In the genomic region with DNA sequence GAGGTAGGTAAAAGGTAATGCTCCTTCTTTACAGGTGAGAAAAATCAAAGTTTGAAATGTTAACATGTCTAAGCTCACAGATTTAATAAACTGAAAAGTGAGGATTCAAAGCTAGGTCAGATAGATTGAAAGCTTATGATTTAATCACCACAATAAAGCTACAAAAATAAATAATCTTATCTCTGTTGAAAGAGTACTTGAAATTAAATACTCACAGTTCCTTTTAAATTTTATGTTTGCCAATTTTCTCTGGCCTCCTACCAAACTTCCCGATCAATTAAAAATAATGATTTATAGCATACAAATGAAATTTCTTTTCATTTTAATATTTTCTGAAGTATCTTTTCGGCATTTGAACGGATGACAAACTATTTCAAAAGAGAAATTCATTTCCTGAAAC, we compare ENCODE assay signal across 27 cellular contexts.
"Had no signal": no experiment of that assay in that cellular context is flagged by ENCODE, and none has a peak within 500 bp of the region (broad histone marks: within the 10 kb centered on the region; RNA-seq: fewer than 3 reads in every experiment).

No MANE protein-coding gene starts in this region.

- H3K4me1 Mint-ChIP-seq: naive thymus-derived CD8-positive, alpha-beta T cell; nephron progenitor cell; neural progenitor cell; stimulated activated effector memory CD8-positive, alpha-beta T cell treated with anti-CD3 and anti-CD28 coated beads, Interleukin-12 subunit alpha, Interleukin-12 subunit beta, amount 100 ng/mL, for 72 hours had no signal

- H3K27me3 ChIP-seq: hepatocyte, left lung, neural progenitor cell, neutrophil, spleen, suprapubic skin, tibial artery, upper lobe of right lung had no signal

- ATAC-seq: left cardiac atrium; left lung; lower lobe of right lung; naive thymus-derived CD8-positive, alpha-beta T cell; right cardiac atrium; sciatic nerve; stimulated activated effector memory CD8-positive, alpha-beta T cell treated with anti-CD3 and anti-CD28 coated beads, Interleukin-12 subunit alpha, Interleukin-12 subunit beta, amount 100 ng/mL, for 72 hours; upper lobe of right lung had no signal

- FAIRE-seq: keratinocyte, urothelium cell line had no signal

- H3K36me3 Mint-ChIP-seq: stimulated activated effector memory CD8-positive, alpha-beta T cell treated with anti-CD3 and anti-CD28 coated beads, Interleukin-12 subunit alpha, Interleukin-12 subunit beta, amount 100 ng/mL, for 72 hours had no signal

- H3K4me3 ChIP-seq: hepatocyte, left lung, lower lobe of right lung, neural progenitor cell, skin epidermis, spleen, suprapubic skin, thoracic aorta, tibial artery, upper lobe of right lung had no signal

- DNase-seq: kidney glomerular epithelial cell; left cardiac atrium; left lung; lower lobe of right lung; mammary epithelial cell; mesenchymal stem cell; naive thymus-derived CD8-positive, alpha-beta T cell; nephron progenitor cell; occipital lobe; right cardiac atrium; spleen; stimulated activated CD4-positive, alpha-beta T cell treated with anti-CD3 and anti-CD28 coated beads, Interleukin-4, amount 100 ng/mL, for 24 hours; stimulated activated naive CD4-positive, alpha-beta T cell; tibial artery; upper lobe of right lung had no signal

- H3K27ac Mint-ChIP-seq: naive thymus-derived CD8-positive, alpha-beta T cell; nephron progenitor cell; neural progenitor cell; progenitor cell of endocrine pancreas; stimulated activated effector memory CD8-positive, alpha-beta T cell treated with anti-CD3 and anti-CD28 coated beads, Interleukin-12 subunit alpha, Interleukin-12 subunit beta, amount 100 ng/mL, for 72 hours; stimulated activated naive CD8-positive, alpha-beta T cell treated with anti-CD3 and anti-CD28 coated beads, Interleukin-15, Interleukin-2, amounts not matched to agents 100 ng/mL and 50 ng/mL, for 24 hours had no signal

- H3K36me3 ChIP-seq: left lung, lower lobe of right lung, neural progenitor cell, neutrophil, spleen, suprapubic skin, thoracic aorta, tibial artery, upper lobe of right lung had no signal

- H3K9me3 ChIP-seq: left lung, lower lobe of right lung, neutrophil, spleen, suprapubic skin, thoracic aorta, tibial artery, upper lobe of right lung had no signal

- H3K4me3 Mint-ChIP-seq: naive thymus-derived CD8-positive, alpha-beta T cell; nephron progenitor cell; neural progenitor cell; stimulated activated effector memory CD8-positive, alpha-beta T cell treated with anti-CD3 and anti-CD28 coated beads, Interleukin-12 subunit alpha, Interleukin-12 subunit beta, amount 100 ng/mL, for 72 hours; stimulated activated naive CD8-positive, alpha-beta T cell treated with anti-CD3 and anti-CD28 coated beads, Interleukin-15, Interleukin-2, amounts not matched to agents 100 ng/mL and 50 ng/mL, for 24 hours had no signal

- H3K27ac ChIP-seq: hepatocyte, left lung, lower lobe of right lung, neural progenitor cell, neutrophil, skin epidermis, spleen, suprapubic skin, thoracic aorta, tibial artery, upper lobe of right lung had no signal

- H3K4me1 ChIP-seq: left lung, lower lobe of right lung, neural progenitor cell, spleen, suprapubic skin, tibial artery, upper lobe of right lung had no signal
